In genomic region chr3:52820741-52821140, GRCh38 we compare ENCODE assay signal across 8 cellular contexts. TPM values are rescaled to one million over a fixed set of nuclear protein-coding genes. Genes with fewer than 3 reads are reported as not detected.
DNase-seq lines count a peak whose midpoint lies in the region; FAIRE-seq and TF ChIP-seq lines count a peak whose summit lies in the region.

No MANE protein-coding gene starts in this region.

- CTCF ChIA-PET in endothelial cell of umbilical vein (lab: Charles Lee): interaction anchor here (0.6 to 2.9 kb wide), 24 partner anchors 9 to 234 kb away, joined by 3 to 17 read pairs (median 6); partner anchors contain the start of genes ITIH4, MUSTN1 and NEK4

- no TSS peak for BruUV-seq in endothelial cell of umbilical vein (replicated peaks; lab: Mats Ljungman, UMichigan)

- peak; percentile 11 for DNase-seq in activated naive CD4-positive, alpha-beta T cell treated with Interleukin-2 at 50 U/mL for 16 hours
- no peak for DNase-seq in activated naive CD4-positive, alpha-beta T cell (lab: John Stamatoyannopoulos, UW)
- peak; percentile 13 for DNase-seq in endothelial cell of umbilical vein (ENCODE audit: low read depth, low spot score)
- DNase-seq in spleen: no peak
- DNase-seq in NCI-H1417 treated with DMSO at 0.1 percent for 48 hours (lab: John Stamatoyannopoulos, UW): no peak
- no peak for DNase-seq in RCC 7860 (ENCODE audit: low spot score)
- no peak for DNase-seq in vagina (ENCODE audit: extremely low spot score in 2 of 2)

- H4K20me1 ChIP-seq in OCI-LY1 (ENCODE audit: insufficient read depth, low read length): no peaks in the 10 kb centered on the region
- no peaks in the 10 kb centered on the region for H4K20me1 ChIP-seq in endothelial cell of umbilical vein (replicated peaks; ENCODE audit: control insufficient read depth, extremely low read depth, insufficient read depth, low read length)

- H3K27ac ChIP-seq in OCI-LY1 (ENCODE audit: low read depth, low read length, poor library complexity, severe bottlenecking): no peak overlapping the region
- no peak overlapping the region for H3K27ac ChIP-seq in endothelial cell of umbilical vein (ENCODE audit: insufficient read depth, low read depth, low read length)
- no peak overlapping the region for H3K27ac ChIP-seq in spleen
- no peak overlapping the region for H3K27ac ChIP-seq in vagina

- H3K4me1 ChIP-seq in OCI-LY1 (ENCODE audit: insufficient read depth, low read length, severe bottlenecking) (no peaks in the 10 kb centered on the region), endothelial cell of umbilical vein (ENCODE audit: control insufficient read depth, extremely low read depth, insufficient read depth, low read length) (no peaks in the 10 kb centered on the region), spleen (no peaks in the 10 kb centered on the region), vagina (no peaks in the 10 kb centered on the region)

- 57 to 87% (median 64%) methylated on average over 4 to 10 of the region's 10 CpGs for WGBS in spleen, 5 donors

- no peaks in the 10 kb centered on the region for H3K9me1 ChIP-seq in endothelial cell of umbilical vein (replicated peaks; ENCODE audit: control insufficient read depth, extremely low read depth, insufficient read depth, low read length)

- H3K9me2 ChIP-seq in OCI-LY1 (ENCODE audit: low read depth, low read length): no peaks in the 10 kb centered on the region

- H2AFZ ChIP-seq in OCI-LY1 (ENCODE audit: low read length) (no peak overlapping the region), endothelial cell of umbilical vein (ENCODE audit: low read depth, low read length) (no peak overlapping the region)

- H3F3A ChIP-seq in OCI-LY1 (ENCODE audit: insufficient read depth, low read length): no peaks in the 10 kb centered on the region

- H3K9me3 ChIP-seq in OCI-LY1 (ENCODE audit: low read length) (no peaks in the 10 kb centered on the region), endothelial cell of umbilical vein (replicated peaks; ENCODE audit: control insufficient read depth, insufficient read depth, low read length) (no peaks in the 10 kb centered on the region), spleen (no peaks in the 10 kb centered on the region), vagina (no peaks in the 10 kb centered on the region)

- TF ChIP-seq POLR2A in endothelial cell of umbilical vein (IDR thresholded peaks at IDR 0.05; ENCODE audit: low read depth, low read length) (no peak), spleen (IDR thresholded peaks at IDR 0.05) (no peak), vagina (IDR thresholded peaks at IDR 0.05) (no peak)

- intact Hi-C loops in endothelial cell of umbilical vein (cut with micrococcal nuclease) (loop anchor here (1.0 kb wide), 1 partner anchor 78 kb away; no protein-coding TSS in a partner anchor), spleen (cut with DNase I; ENCODE audit: low total_unique reads) (no loop called here), vagina (cut with DNase I) (no loop called here)

- H3K79me2 ChIP-seq in OCI-LY1 (ENCODE audit: insufficient read depth, low read length): no peaks in the 10 kb centered on the region
- no peaks in the 10 kb centered on the region for H3K79me2 ChIP-seq in endothelial cell of umbilical vein (ENCODE audit: control insufficient read depth, insufficient read depth, low read length)

- FAIRE-seq in endothelial cell of umbilical vein (lab: Jason Lieb, UNC): peak; percentile 60
- no peak for FAIRE-seq in RCC 7860 (lab: Jason Lieb, UNC)

- H3K4me2 ChIP-seq in OCI-LY1 (ENCODE audit: low read length) (no peak overlapping the region), endothelial cell of umbilical vein (ENCODE audit: insufficient read depth, low read length) (no peak overlapping the region)

- dilution Hi-C loops in endothelial cell of umbilical vein (cut with MboI; ENCODE audit: extremely low pct_ligation_motif_present, low sequenced_read_pairs): no loop called here

- H3K4me3 ChIP-seq in OCI-LY1 (ENCODE audit: low read depth, low read length, poor library complexity, severe bottlenecking): no peak overlapping the region
- H3K4me3 ChIP-seq in endothelial cell of umbilical vein (replicated peaks in 1 of 3; ENCODE audit: insufficient read depth in 1 of 3, low read depth in 1 of 3, low read length in 3 of 3): no peak overlapping the region
- no peak overlapping the region for H3K4me3 ChIP-seq in spleen
- no peak overlapping the region for H3K4me3 ChIP-seq in vagina

- H3K36me3 ChIP-seq in OCI-LY1 (ENCODE audit: insufficient read depth, low read length) (no peaks in the 10 kb centered on the region), endothelial cell of umbilical vein (ENCODE audit: control insufficient read depth in 2 of 2, extremely low read depth in 1 of 2, insufficient read depth in 2 of 2, low read length in 2 of 2) (no peaks in the 10 kb centered on the region), spleen (peaks cover 0 to 74% (median 15%) of the 10 kb centered on the region in 6 donors), vagina (no peaks in the 10 kb centered on the region)

- no peaks in the 10 kb centered on the region for H3K27me3 ChIP-seq in OCI-LY1 (ENCODE audit: insufficient read depth, low read length)
- H3K27me3 ChIP-seq in endothelial cell of umbilical vein (ENCODE audit: control insufficient read depth in 2 of 2, insufficient read depth in 2 of 2, low read length in 2 of 2): no peaks in the 10 kb centered on the region
- H3K27me3 ChIP-seq in spleen (replicated peaks in 1 of 7): no peaks in the 10 kb centered on the region
- no peaks in the 10 kb centered on the region for H3K27me3 ChIP-seq in vagina

- TF ChIP-seq CTCF in OCI-LY1 (IDR thresholded peaks at IDR 0.05; ENCODE audit: low read length): peak; percentile 92
- TF ChIP-seq CTCF in endothelial cell of umbilical vein (IDR thresholded peaks at IDR 0.05; ENCODE audit: extremely low read depth in 1 of 2, insufficient read depth in 1 of 2, low read depth in 1 of 2, low read length in 2 of 2): peak; percentile 71 to 81
- TF ChIP-seq CTCF in spleen (IDR thresholded peaks at IDR 0.05 in 8 of 11, conservative IDR thresholded peaks at IDR 0.05 in 3 of 11): peak in 8 of 11 experiments; percentile 15 to 65 (median 49)
- no peak for TF ChIP-seq CTCF in vagina (IDR thresholded peaks at IDR 0.05)

- H3K9ac ChIP-seq in OCI-LY1 (ENCODE audit: low read length): no peak overlapping the region
- H3K9ac ChIP-seq in endothelial cell of umbilical vein (replicated peaks; ENCODE audit: extremely low read depth, insufficient read depth, low read length): no peak overlapping the region

- POLR2A ChIA-PET in endothelial cell of umbilical vein (lab: Charles Lee): no interaction called here

RNA-seq across cellular contexts. Expression of gene ITIH4, which starts 9.7 kb away (rescaled TPM):
- 0.60 and 2.4 TPM in 2 replicates for total RNA-seq in endothelial cell of umbilical vein
- polyA plus RNA-seq in endothelial cell of umbilical vein: 0.17 and 0.46 TPM in 2 replicates
- polyA plus RNA-seq in endothelial cell of umbilical vein (2011; cell fraction: cytosol; rRNA removed): 0.18 TPM in 1 of 2 replicates, not detected in the other
- polyA plus RNA-seq in endothelial cell of umbilical vein (2011; cell fraction: nucleus; rRNA removed): 5.5 and 7.1 TPM in 2 replicates
- not detected in 2 replicates for polyA plus RNA-seq in endothelial cell of umbilical vein (2012)
- 0.76 TPM in 1 of 2 replicates, not detected in the other for polyA minus RNA-seq in endothelial cell of umbilical vein
- polyA minus RNA-seq in endothelial cell of umbilical vein (2011; cell fraction: cytosol; rRNA and poly(A)+ RNA removed): 0.41 TPM
- polyA minus RNA-seq in endothelial cell of umbilical vein (2011; cell fraction: nucleus; rRNA and poly(A)+ RNA removed): 1.9 and 4.4 TPM in 2 replicates
- 10 to 100 TPM in 6 of 7 donors, 1 to 10 TPM in 1; 9.9 to 27.4 (median 20.1) TPM for total RNA-seq in spleen
- polyA plus RNA-seq in spleen: 10 to 100 TPM; 10.4 to 54.2 (median 30.3) TPM
- total RNA-seq in vagina: 5.9 TPM

RNA-seq across cellular contexts. Expression of gene MUSTN1, which starts 14.1 kb away (rescaled TPM):
- total RNA-seq in endothelial cell of umbilical vein (0.62 and 2.2 TPM in 2 replicates), spleen (1 to 10 TPM in 5 of 7 donors, not detected in 2; 2.5 to 6.8 (median 3.4) TPM), vagina (30.2 TPM)
- polyA plus RNA-seq in endothelial cell of umbilical vein (1.1 TPM in 2 replicates), spleen (10 to 100 TPM; 10.0 to 17.8 (median 16.1) TPM)
- polyA plus RNA-seq in endothelial cell of umbilical vein (2011; cell fraction: cytosol; rRNA removed): not detected in 2 replicates
- polyA plus RNA-seq in endothelial cell of umbilical vein (2011; cell fraction: nucleus; rRNA removed): 7.3 and 7.7 TPM in 2 replicates
- 0.82 and 0.83 TPM in 2 replicates for polyA plus RNA-seq in endothelial cell of umbilical vein (2012)
- not detected in 2 replicates for polyA minus RNA-seq in endothelial cell of umbilical vein
- polyA minus RNA-seq in endothelial cell of umbilical vein (2011; cell fraction: cytosol; rRNA and poly(A)+ RNA removed): not detected
- polyA minus RNA-seq in endothelial cell of umbilical vein (2011; cell fraction: nucleus; rRNA and poly(A)+ RNA removed): not detected in 2 replicates

RNA-seq across cellular contexts. Expression of gene ITIH3, which starts 26.1 kb away (rescaled TPM):
- total RNA-seq in endothelial cell of umbilical vein (not detected in 2 replicates), spleen (10 to 100 TPM in 6 of 7 donors, 1 to 10 TPM in 1; 8.0 to 53.7 (median 17.6) TPM), vagina (7.6 TPM)
- polyA plus RNA-seq in endothelial cell of umbilical vein (not detected in 2 replicates), spleen (10 to 100 TPM; 12.4 to 44.4 (median 15.2) TPM)
- 0.03 TPM in 1 of 2 replicates, not detected in the other for polyA plus RNA-seq in endothelial cell of umbilical vein (2011; cell fraction: cytosol; rRNA removed)
- polyA plus RNA-seq in endothelial cell of umbilical vein (2011; cell fraction: nucleus; rRNA removed): not detected in 2 replicates
- polyA plus RNA-seq in endothelial cell of umbilical vein (2012): not detected in 2 replicates
- not detected in 2 replicates for polyA minus RNA-seq in endothelial cell of umbilical vein
- not detected for polyA minus RNA-seq in endothelial cell of umbilical vein (2011; cell fraction: cytosol; rRNA and poly(A)+ RNA removed)
- polyA minus RNA-seq in endothelial cell of umbilical vein (2011; cell fraction: nucleus; rRNA and poly(A)+ RNA removed): not detected in 2 replicates

RNA-seq across cellular contexts. Expression of gene ITIH1, which starts 43.3 kb away (rescaled TPM):
- total RNA-seq in endothelial cell of umbilical vein (not detected in 2 replicates), spleen (1 to 10 TPM in 4 of 7 donors, under 1 TPM in 3; 0.65 to 4.0 (median 1.5) TPM), vagina (0.98 TPM)
- polyA plus RNA-seq in endothelial cell of umbilical vein (not detected in 2 replicates), spleen (10 to 100 TPM in 1 of 3 donors, 1 to 10 TPM in 2; 4.4 to 11.4 (median 5.9) TPM)
- not detected in 2 replicates for polyA plus RNA-seq in endothelial cell of umbilical vein (2011; cell fraction: cytosol; rRNA removed)
- polyA plus RNA-seq in endothelial cell of umbilical vein (2011; cell fraction: nucleus; rRNA removed): not detected in 2 replicates
- polyA plus RNA-seq in endothelial cell of umbilical vein (2012): not detected in 2 replicates
- not detected in 2 replicates for polyA minus RNA-seq in endothelial cell of umbilical vein
- polyA minus RNA-seq in endothelial cell of umbilical vein (2011; cell fraction: cytosol; rRNA and poly(A)+ RNA removed): not detected
- polyA minus RNA-seq in endothelial cell of umbilical vein (2011; cell fraction: nucleus; rRNA and poly(A)+ RNA removed): not detected in 2 replicates

RNA-seq across cellular contexts. Expression of gene NEK4, which starts 50.0 kb away (rescaled TPM):
- total RNA-seq in endothelial cell of umbilical vein (20.8 and 24.0 TPM in 2 replicates), spleen (10 to 100 TPM; 17.4 to 28.0 (median 26.3) TPM), vagina (53.0 TPM)
- polyA plus RNA-seq in endothelial cell of umbilical vein (3.6 and 4.4 TPM in 2 replicates), spleen (1 to 10 TPM; 3.2 to 5.5 (median 4.9) TPM)
- polyA plus RNA-seq in endothelial cell of umbilical vein (2011; cell fraction: cytosol; rRNA removed): 5.9 and 7.1 TPM in 2 replicates
- polyA plus RNA-seq in endothelial cell of umbilical vein (2011; cell fraction: nucleus; rRNA removed): 16.2 and 19.3 TPM in 2 replicates
- polyA plus RNA-seq in endothelial cell of umbilical vein (2012): 6.9 and 7.7 TPM in 2 replicates
- polyA minus RNA-seq in endothelial cell of umbilical vein: 14.1 and 14.4 TPM in 2 replicates
- polyA minus RNA-seq in endothelial cell of umbilical vein (2011; cell fraction: cytosol; rRNA and poly(A)+ RNA removed): 20.0 TPM
- polyA minus RNA-seq in endothelial cell of umbilical vein (2011; cell fraction: nucleus; rRNA and poly(A)+ RNA removed): 14.3 and 21.7 TPM in 2 replicates

Comparison
In these comparisons a context has a peak if more than half of its experiments do, and no peak if none do; other contexts are left out.
1. DNase-seq: peak in activated naive CD4-positive, alpha-beta T cell treated with Interleukin-2 at 50 U/mL for 16 hours (single experiment) and endothelial cell of umbilical vein (single experiment); none in activated naive CD4-positive, alpha-beta T cell (0 of 4), spleen (single experiment), NCI-H1417 treated with DMSO at 0.1 percent for 48 hours (single experiment), RCC 7860 (single experiment) and vagina (0 of 2).
2. CTCF ChIP-seq: peak in OCI-LY1 (single experiment), endothelial cell of umbilical vein (2 of 2) and spleen (8 of 11); none in vagina (0 of 3).